ENCODE assay signal across 8 cellular contexts in genomic region chr1:150148834-150149489, GRCh38. TPM values are rescaled to one million over a fixed set of nuclear protein-coding genes. Genes with fewer than 3 reads are reported as not detected.
DNase-seq lines count a peak whose midpoint lies in the region; ATAC-seq, FAIRE-seq and TF ChIP-seq lines count a peak whose summit lies in the region.

No MANE protein-coding gene starts in this region.

- peaks cover 0 to 2% (median 0%) of the 10 kb centered on the region in 3 donors for H3K36me3 ChIP-seq in Peyer's patch
- H3K36me3 ChIP-seq in esophagus muscularis mucosa = peaks cover 0 to 12% (median 7%) of the 10 kb centered on the region in 4 donors
- no peaks in the 10 kb centered on the region for H3K36me3 ChIP-seq in pancreas

- peak overlapping the region; percentile 85 for H3K27ac Mint-ChIP-seq in activated CD4-positive, alpha-beta T cell treated with anti-CD3 and anti-CD28 coated beads, Interleukin-2, amount 10 ng/mL, durations not matched to agents 7 days and 5 days

- no peak for DNase-seq in activated CD4-positive, alpha-beta T cell treated with anti-CD3 and anti-CD28 coated beads, Interleukin-2, amount 10 ng/mL, durations not matched to agents 7 days and 5 days
- no peak for DNase-seq in activated CD4-positive, alpha-beta T cell treated with anti-CD3 and anti-CD28 coated beads for 48 hours
- DNase-seq in Peyer's patch = no peak
- DNase-seq in esophagus muscularis mucosa (ENCODE audit: extremely low spot score) = no peak
- no peak for DNase-seq in pancreas
- DNase-seq in stimulated activated CD4-positive, alpha-beta T cell treated with anti-CD3 and anti-CD28 coated beads, Interleukin-2, amount 100 ng/mL, for 48 hours = no peak

- no peak for TF ChIP-seq CTCF in Peyer's patch (IDR thresholded peaks at IDR 0.05)
- no peak for TF ChIP-seq CTCF in esophagus muscularis mucosa (IDR thresholded peaks at IDR 0.05)
- no peak for TF ChIP-seq CTCF in pancreas (IDR thresholded peaks at IDR 0.05)

- no peaks in the 10 kb centered on the region for H3K9me3 Mint-ChIP-seq in activated CD4-positive, alpha-beta T cell treated with anti-CD3 and anti-CD28 coated beads, Interleukin-2, amount 10 ng/mL, durations not matched to agents 7 days and 5 days

- H3K4me3 ChIP-seq in Peyer's patch (peak overlapping the region; percentile 62 to 91 (median 82)), esophagus muscularis mucosa (peak overlapping the region; percentile 76 to 95 (median 92)), pancreas (peak overlapping the region; percentile 11 to 57 (median 39))

- peak in 2 of 4 donors; percentile 3 to 11 for ATAC-seq in pancreas
- no peak for ATAC-seq in GM18511 (IDR thresholded peaks at IDR 0.05; ENCODE audit: unreplicated experiment)
- ATAC-seq in HG02885 (IDR thresholded peaks at IDR 0.05; ENCODE audit: poor library complexity, unreplicated experiment) = no peak

- 12% methylated on average over 16 of the region's 16 CpGs for WGBS in esophagus muscularis mucosa
- 42 to 45% methylated on average over 16 of the region's 16 CpGs for WGBS in pancreas, 2 donors

- no peak for TF ChIP-seq EP300 in esophagus muscularis mucosa (IDR thresholded peaks at IDR 0.05)

- intact Hi-C loops in esophagus muscularis mucosa (cut with DNase I) = loop anchor here (5.0 kb wide), 1 partner anchor 77 kb away; no protein-coding TSS in a partner anchor
- intact Hi-C loops in pancreas (cut with DNase I) = no loop called here

- H3K36me3 Mint-ChIP-seq in activated CD4-positive, alpha-beta T cell treated with anti-CD3 and anti-CD28 coated beads, Interleukin-2, amount 10 ng/mL, durations not matched to agents 7 days and 5 days (ENCODE audit: low read depth) = peaks cover 31% of the 10 kb centered on the region

- peak overlapping the region; percentile 93 to 97 (median 96) for H3K27ac ChIP-seq in Peyer's patch
- peak overlapping the region; percentile 93 to 99 (median 99) for H3K27ac ChIP-seq in esophagus muscularis mucosa (replicated peaks in 1 of 4)
- peak overlapping the region in 2 of 4 donors; percentile 57 to 62 for H3K27ac ChIP-seq in pancreas

- H3K9me3 ChIP-seq in Peyer's patch = no peaks in the 10 kb centered on the region
- H3K9me3 ChIP-seq in esophagus muscularis mucosa = no peaks in the 10 kb centered on the region
- H3K9me3 ChIP-seq in pancreas = no peaks in the 10 kb centered on the region

- CTCF ChIA-PET in activated CD4-positive, alpha-beta T cell treated with anti-CD3 and anti-CD28 coated beads, Interleukin-2, amount 10 ng/mL, durations not matched to agents 7 days and 5 days (lab: Charles Lee) = interaction anchor here (0.9 to 1.5 kb wide), 5 partner anchors 11 to 261 kb away, joined by 3 to 6 read pairs (median 3); a partner anchor contains a TSS

- peaks cover 65% of the 10 kb centered on the region for H3K4me1 Mint-ChIP-seq in activated CD4-positive, alpha-beta T cell treated with anti-CD3 and anti-CD28 coated beads, Interleukin-2, amount 10 ng/mL, durations not matched to agents 7 days and 5 days

- H3K27me3 Mint-ChIP-seq in activated CD4-positive, alpha-beta T cell treated with anti-CD3 and anti-CD28 coated beads, Interleukin-2, amount 10 ng/mL, durations not matched to agents 7 days and 5 days = peaks cover 20% of the 10 kb centered on the region

- no peaks in the 10 kb centered on the region for H3K27me3 ChIP-seq in Peyer's patch
- no peaks in the 10 kb centered on the region for H3K27me3 ChIP-seq in esophagus muscularis mucosa
- H3K27me3 ChIP-seq in pancreas = no peaks in the 10 kb centered on the region

- POLR2A ChIA-PET in activated CD4-positive, alpha-beta T cell treated with anti-CD3 and anti-CD28 coated beads, Interleukin-2, amount 10 ng/mL, durations not matched to agents 7 days and 5 days (lab: Charles Lee) = interaction anchor here (1.2 kb wide), 1 partner anchor 11 kb away, joined by 4 read pairs; no protein-coding TSS in a partner anchor

- H3K4me3 Mint-ChIP-seq in activated CD4-positive, alpha-beta T cell treated with anti-CD3 and anti-CD28 coated beads, Interleukin-2, amount 10 ng/mL, durations not matched to agents 7 days and 5 days = peak overlapping the region; percentile 88

- TF ChIP-seq POLR2A in Peyer's patch (IDR thresholded peaks at IDR 0.05) (no peak), esophagus muscularis mucosa (IDR thresholded peaks at IDR 0.05; ENCODE audit: low read depth) (no peak)

- FAIRE-seq in pancreas (lab: Jason Lieb, UNC) = no peak

- peaks cover 0 to 13% (median 6%) of the 10 kb centered on the region in 4 donors for H3K4me1 ChIP-seq in Peyer's patch
- H3K4me1 ChIP-seq in esophagus muscularis mucosa = peaks cover 16 to 51% (median 44%) of the 10 kb centered on the region in 4 donors
- no peaks in the 10 kb centered on the region for H3K4me1 ChIP-seq in pancreas

RNA-seq across cellular contexts. Expression of gene PLEKHO1, which starts 0.8 kb away (rescaled TPM):
- 10 to 100 TPM; 65.6 to 67.7 TPM for total RNA-seq in activated CD4-positive, alpha-beta T cell treated with anti-CD3 and anti-CD28 coated beads, Interleukin-2, amount 10 ng/mL, durations not matched to agents 7 days and 5 days
- 100 to 1,000 TPM in 1 of 4 donors, 10 to 100 TPM in 3; 12.6 to 106 (median 29.6) TPM for total RNA-seq in Peyer's patch
- 100 to 1,000 TPM; 294 to 426 (median 337) TPM for total RNA-seq in esophagus muscularis mucosa
- 10 to 100 TPM in 2 of 6 donors, 1 to 10 TPM in 4; 1.2 to 16.1 (median 3.3) TPM for total RNA-seq in pancreas
- 10 to 100 TPM; 10.6 to 12.8 TPM for polyA plus RNA-seq in pancreas

Comparison
In these comparisons a context has a peak if more than half of its experiments do, and no peak if none do; other contexts are left out.
1. H3K4me3 ChIP-seq: peak in every context shown above with its lines; median percentile 92 in esophagus muscularis mucosa; 82 in Peyer's patch; 39 in pancreas.